24 cellular contexts compared by ENCODE assay signal in the genomic region with DNA sequence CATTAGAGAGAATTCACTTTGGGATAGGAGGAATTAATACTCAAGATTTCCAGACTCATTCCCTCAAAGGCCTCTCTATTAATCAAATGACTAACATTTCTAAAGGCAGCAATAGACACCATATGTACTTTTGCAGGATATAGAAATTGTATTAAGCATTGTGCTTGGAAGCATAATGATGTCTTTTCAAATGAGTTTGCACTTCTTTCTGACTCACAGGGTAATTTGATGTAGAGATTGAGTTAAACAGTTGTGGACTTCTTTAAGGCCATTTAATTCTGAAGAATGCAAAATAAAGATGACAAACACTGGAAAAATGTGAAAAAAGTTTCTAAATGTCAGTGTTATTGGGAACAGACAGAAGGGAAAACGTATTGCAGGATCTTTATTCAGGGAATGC.
A peak's percentile ranks its signal among the peaks of the same experiment; 100 is the strongest.
DNase-seq lines count a peak whose midpoint lies in the region; ATAC-seq, FAIRE-seq and TF ChIP-seq lines count a peak whose summit lies in the region.
"Had no signal": no experiment of that assay in that cellular context is flagged by ENCODE, and none has a peak within 500 bp of the region (broad histone marks: within the 10 kb centered on the region; RNA-seq: fewer than 3 reads in every experiment).

No MANE protein-coding gene starts in this region.

- H3K4me3 ChIP-seq in AG04449 (ENCODE audit: low read depth, low read length) (no peak overlapping the region), GM23248 (peak overlapping the region; percentile 11; the same call in 1 of the 2 replicates), astrocyte (ENCODE audit: insufficient read depth, low read depth, low read length) (no peak overlapping the region)
- H3K4me3 ChIP-seq: gastrocnemius medialis, MG63, suprapubic skin had no signal

- no peaks in the 10 kb centered on the region for H3K79me2 ChIP-seq in GM23248 (ENCODE audit: insufficient read depth)
- no peaks in the 10 kb centered on the region for H3K79me2 ChIP-seq in astrocyte (ENCODE audit: insufficient read depth, low read length)

- H4K20me1 ChIP-seq in GM23248 (ENCODE audit: insufficient read depth) (no peaks in the 10 kb centered on the region), astrocyte (ENCODE audit: insufficient read depth, low read length) (no peaks in the 10 kb centered on the region)

- peaks cover 29% of the 10 kb centered on the region for H3F3A ChIP-seq in GM23248 (ENCODE audit: insufficient read depth)

- FAIRE-seq in astrocyte (lab: Jason Lieb, UNC): peak; percentile 98
- FAIRE-seq: H1 had no signal

- POLR2A ChIA-PET in AG04449 (lab: Yijun Ruan, JAX): interaction anchor here (1.1 kb wide), 1 partner anchor 63 kb away, joined by 4 read pairs; a partner anchor contains a TSS

- H3K36me3 Mint-ChIP-seq in astrocyte (ENCODE audit: low read depth, unreplicated experiment): no peaks in the 10 kb centered on the region
- no peaks in the 10 kb centered on the region for H3K36me3 Mint-ChIP-seq in activated naive CD4-positive, alpha-beta T cell treated with anti-CD3 and anti-CD28 coated beads, Interleukin-2, amount 50 U/mL, for 72 hours
- H3K36me3 Mint-ChIP-seq: activated CD4-positive, alpha-beta memory T cell treated with anti-CD3 and anti-CD28 coated beads for 36 hours; CD8-positive, alpha-beta T cell had no signal

- no peaks in the 10 kb centered on the region for H3K9me3 Mint-ChIP-seq in astrocyte (ENCODE audit: unreplicated experiment)
- H3K9me3 Mint-ChIP-seq in activated naive CD4-positive, alpha-beta T cell treated with anti-CD3 and anti-CD28 coated beads, Interleukin-2, amount 50 U/mL, for 72 hours: no peaks in the 10 kb centered on the region
- H3K9me3 Mint-ChIP-seq: activated CD4-positive, alpha-beta memory T cell treated with anti-CD3 and anti-CD28 coated beads for 36 hours; CD8-positive, alpha-beta T cell; neural crest cell had no signal

- H3K4me1 Mint-ChIP-seq in astrocyte (ENCODE audit: low read depth, unreplicated experiment): peaks cover 14% of the 10 kb centered on the region
- H3K4me1 Mint-ChIP-seq: neural crest cell, T-helper 17 cell had no signal

- H2AFZ ChIP-seq in GM23248 (no peak overlapping the region), astrocyte (ENCODE audit: low read depth, low read length) (no peak overlapping the region)

- peaks cover 41% of the 10 kb centered on the region for H3K4me1 ChIP-seq in GM23248 (ENCODE audit: insufficient read depth)
- peaks cover 6% of the 10 kb centered on the region for H3K4me1 ChIP-seq in astrocyte (ENCODE audit: insufficient read depth, low read length)
- H3K4me1 ChIP-seq: gastrocnemius medialis, suprapubic skin had no signal

- H3K9ac ChIP-seq in GM23248 (no peak overlapping the region), astrocyte (ENCODE audit: low read length) (no peak overlapping the region)

- H3K27ac Mint-ChIP-seq in astrocyte (ENCODE audit: unreplicated experiment): no peak overlapping the region
- no peak overlapping the region for H3K27ac Mint-ChIP-seq in activated naive CD4-positive, alpha-beta T cell treated with anti-CD3 and anti-CD28 coated beads, Interleukin-2, amount 50 U/mL, for 72 hours
- H3K27ac Mint-ChIP-seq: activated CD4-positive, alpha-beta memory T cell treated with anti-CD3 and anti-CD28 coated beads for 36 hours; CD8-positive, alpha-beta T cell; T-helper 17 cell had no signal

- DNase-seq in AG04449 (ENCODE audit: low read depth, low spot score): peak; percentile 45
- DNase-seq in GM23248: peak; percentile 65
- peak; percentile 64 for DNase-seq in astrocyte (ENCODE audit: low read depth)
- peak; percentile 16 for DNase-seq in hepatic stellate cell (ENCODE audit: low spot score)
- DNase-seq in stimulated activated CD4-positive, alpha-beta T cell treated with anti-CD3 and anti-CD28 coated beads, Interleukin-4, amount 100 ng/mL, for 1 hour: no peak
- no peak for DNase-seq in activated naive CD4-positive, alpha-beta T cell treated with anti-CD3 and anti-CD28 coated beads, Interleukin-2, amount 50 U/mL, for 72 hours (ENCODE audit: low spot score in 2 of 2)
- DNase-seq in activated effector memory CD4-positive, alpha-beta T cell treated with Interleukin-2 at 50 U/mL for 16 hours: no peak
- no peak for DNase-seq in left lobe of liver (ENCODE audit: low spot score)
- DNase-seq: activated CD4-positive, alpha-beta memory T cell treated with anti-CD3 and anti-CD28 coated beads for 36 hours; activated T-cell treated with anti-CD3 and anti-CD28 coated beads for 4 hours; aorta; CD8-positive, alpha-beta T cell; DMS79 treated with DMSO at 0.1 percent for 48 hours; gastrocnemius medialis; MG63; NCI-H1436; NCI-H774; OCI-M1; SHP77 treated with DMSO at 0.1 percent for 48 hours; stimulated activated CD4-positive, alpha-beta T cell treated with anti-CD3 and anti-CD28 coated beads, Interleukin-12 subunit alpha, Interleukin-12 subunit beta, amount 100 ng/mL, for 4 hours; T-helper 17 cell had no signal

- CTCF ChIA-PET in AG04449 (lab: Yijun Ruan, JAX): no interaction called here

- H3K4me2 ChIP-seq in GM23248 (ENCODE audit: unreplicated experiment) (peak overlapping the region; percentile 58), astrocyte (ENCODE audit: low read length) (peak overlapping the region; percentile 9)

- no peak overlapping the region for H3K4me3 Mint-ChIP-seq in astrocyte (ENCODE audit: unreplicated experiment)
- H3K4me3 Mint-ChIP-seq: activated CD4-positive, alpha-beta memory T cell treated with anti-CD3 and anti-CD28 coated beads for 36 hours; CD8-positive, alpha-beta T cell; neural crest cell; T-helper 17 cell had no signal

- no peaks in the 10 kb centered on the region for H3K9me2 ChIP-seq in GM23248 (ENCODE audit: insufficient read depth)

- no peak for ATAC-seq in activated naive CD4-positive, alpha-beta T cell treated with anti-CD3 and anti-CD28 coated beads, Interleukin-2, amount 50 U/mL, for 72 hours
- ATAC-seq in left lobe of liver: no peak
- ATAC-seq: CD8-positive, alpha-beta T cell; gastrocnemius medialis; T-helper 17 cell had no signal

- TF ChIP-seq CTCF in AG04449 (IDR thresholded peaks at IDR 0.05; ENCODE audit: insufficient read depth, low read length, missing control alignments): no peak
- no peak for TF ChIP-seq CTCF in astrocyte (IDR thresholded peaks at IDR 0.05; ENCODE audit: insufficient read depth, low read depth, low read length)

- H3K27me3 Mint-ChIP-seq in astrocyte (ENCODE audit: low read depth, unreplicated experiment): no peaks in the 10 kb centered on the region

- H3K36me3 ChIP-seq in GM23248 (ENCODE audit: low read depth) (no peaks in the 10 kb centered on the region), astrocyte (ENCODE audit: insufficient read depth, low read length) (no peaks in the 10 kb centered on the region)
- H3K36me3 ChIP-seq: gastrocnemius medialis, MG63, suprapubic skin had no signal

- peak overlapping the region; percentile 52 for H3K27ac ChIP-seq in GM23248
- H3K27ac ChIP-seq in astrocyte (ENCODE audit: low read depth, low read length): no peak overlapping the region
- H3K27ac ChIP-seq: gastrocnemius medialis, suprapubic skin had no signal

- H3K9me3 ChIP-seq in GM23248 (ENCODE audit: low read depth) (no peaks in the 10 kb centered on the region), astrocyte (ENCODE audit: insufficient read depth, low read depth, low read length) (no peaks in the 10 kb centered on the region)
- H3K9me3 ChIP-seq: gastrocnemius medialis, MG63, suprapubic skin had no signal

- in situ Hi-C loops in GM23248 (cut with MboI): no loop called here

- H3K27me3 ChIP-seq in GM23248 (replicated peaks; ENCODE audit: insufficient read depth) (no peaks in the 10 kb centered on the region), astrocyte (ENCODE audit: insufficient read depth, low read length) (no peaks in the 10 kb centered on the region)
- H3K27me3 ChIP-seq: gastrocnemius medialis, MG63, suprapubic skin had no signal

- 0% methylated on average over 1 of the region's 1 CpG for WGBS in GM23248 (ENCODE audit: low coverage in 1 of 2, low lambda C conversion rate in 2 of 2, missing lambda C conversion rate in 2 of 2), 2 experiments

Comparison
In these comparisons a context has a peak if more than half of its experiments do, and no peak if none do; other contexts are left out.
1. DNase-seq: peak in AG04449 (single experiment), GM23248 (single experiment), astrocyte (single experiment) and hepatic stellate cell (single experiment); none in stimulated activated CD4-positive, alpha-beta T cell treated with anti-CD3 and anti-CD28 coated beads, Interleukin-4, amount 100 ng/mL, for 1 hour (single experiment), activated naive CD4-positive, alpha-beta T cell treated with anti-CD3 and anti-CD28 coated beads, Interleukin-2, amount 50 U/mL, for 72 hours (0 of 2), activated effector memory CD4-positive, alpha-beta T cell treated with Interleukin-2 at 50 U/mL for 16 hours (single experiment) and left lobe of liver (single experiment).